25 cellular contexts compared by ENCODE assay signal in the genomic region with DNA sequence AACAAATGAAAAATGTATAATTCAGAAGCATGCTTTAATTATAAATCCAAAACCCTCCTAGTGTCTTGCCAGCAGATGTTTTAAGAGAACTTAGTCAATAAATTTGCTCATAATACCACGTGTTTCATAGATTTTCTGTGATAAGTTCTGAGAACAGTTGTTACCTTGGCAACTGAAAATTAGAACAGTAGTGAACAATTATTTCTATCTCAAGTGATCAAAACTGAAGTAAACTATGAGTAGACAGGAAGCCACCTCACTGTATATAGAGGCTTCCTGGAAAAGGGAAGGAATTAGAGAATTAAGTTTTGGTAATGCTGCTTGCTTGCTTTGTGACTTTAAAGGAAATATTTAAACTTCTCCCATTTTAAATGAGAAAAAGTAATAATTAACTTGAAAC.
"Had no signal": no experiment of that assay in that cellular context is flagged by ENCODE, and none has a peak within 500 bp of the region (broad histone marks: within the 10 kb centered on the region; RNA-seq: fewer than 3 reads in every experiment).

No MANE protein-coding gene starts in this region.

- H3K4me3 ChIP-seq: gastrocnemius medialis, heart left ventricle, hepatocyte, lung, ovary, psoas muscle, sigmoid colon, testis, tibial artery had no signal

- H3K9me3 ChIP-seq: gastrocnemius medialis, heart left ventricle, ovary, psoas muscle, sigmoid colon, testis, tibial artery had no signal

- H3K27me3 ChIP-seq: gastrocnemius medialis, heart left ventricle, hepatocyte, sigmoid colon, testis, tibial artery had no signal

- ATAC-seq: gastrocnemius medialis; heart left ventricle; left lobe of liver; natural killer cell; psoas muscle; right cardiac atrium; stimulated activated effector memory CD8-positive, alpha-beta T cell treated with anti-CD3 and anti-CD28 coated beads, Interleukin-12 subunit alpha, Interleukin-12 subunit beta, amount 100 ng/mL, for 72 hours; stimulated activated naive CD8-positive, alpha-beta T cell treated with anti-CD3 and anti-CD28 coated beads, Interleukin-15, Interleukin-2, amounts not matched to agents 100 U/mL and 50 U/mL, for 24 hours had no signal

- H3K79me2 ChIP-seq: hepatocyte had no signal

- H3K36me3 ChIP-seq: gastrocnemius medialis, heart left ventricle, ovary, sigmoid colon, tibial artery had no signal

- FAIRE-seq: kidney had no signal

- H3K27ac Mint-ChIP-seq: dendritic cell treated with granulocyte-macrophage colony-stimulating factor and Interleukin-4, amounts not matched to agents 40 ng/mL and 50 ng/mL, for 4 days; memory B cell; natural killer cell; stimulated activated effector memory CD8-positive, alpha-beta T cell treated with anti-CD3 and anti-CD28 coated beads, Interleukin-12 subunit alpha, Interleukin-12 subunit beta, amount 100 ng/mL, for 72 hours; type B pancreatic cell had no signal

- H2AFZ ChIP-seq: hepatocyte had no signal

- H3K27ac ChIP-seq: gastrocnemius medialis, heart left ventricle, hepatocyte, ovary, psoas muscle, sigmoid colon, testis, tibial artery had no signal

- H3K4me1 ChIP-seq: gastrocnemius medialis, psoas muscle, sigmoid colon, testis had no signal

- H3K4me1 Mint-ChIP-seq: natural killer cell; stimulated activated effector memory CD8-positive, alpha-beta T cell treated with anti-CD3 and anti-CD28 coated beads, Interleukin-12 subunit alpha, Interleukin-12 subunit beta, amount 100 ng/mL, for 72 hours had no signal

- H3K4me2 ChIP-seq: hepatocyte had no signal

- DNase-seq: effector memory CD4-positive, alpha-beta T cell; foreskin fibroblast; gastrocnemius medialis; heart left ventricle; kidney; natural killer cell; occipital lobe; ovary; posterior cingulate gyrus; psoas muscle; right cardiac atrium; sigmoid colon; stimulated activated CD4-positive, alpha-beta T cell treated with anti-CD3 and anti-CD28 coated beads, Interleukin-2, amount 100 ng/mL, for 24 hours; stimulated activated CD4-positive, alpha-beta T cell treated with anti-CD3 and anti-CD28 coated beads, Interleukin-4, amount 100 ng/mL, for 24 hours; stimulated activated naive CD8-positive, alpha-beta T cell treated with anti-CD3 and anti-CD28 coated beads, Interleukin-15, Interleukin-2, amounts not matched to agents 100 U/mL and 50 U/mL, for 24 hours; substantia nigra; testis; tibial artery had no signal

- H3K27me3 Mint-ChIP-seq: dendritic cell treated with granulocyte-macrophage colony-stimulating factor and Interleukin-4, amounts not matched to agents 40 ng/mL and 50 ng/mL, for 4 days; memory B cell; type B pancreatic cell had no signal

- H3K9me3 Mint-ChIP-seq: dendritic cell treated with granulocyte-macrophage colony-stimulating factor and Interleukin-4, amounts not matched to agents 40 ng/mL and 50 ng/mL, for 4 days had no signal

- H3K4me3 Mint-ChIP-seq: dendritic cell treated with granulocyte-macrophage colony-stimulating factor and Interleukin-4, amounts not matched to agents 40 ng/mL and 50 ng/mL, for 4 days; memory B cell; natural killer cell; stimulated activated effector memory CD8-positive, alpha-beta T cell treated with anti-CD3 and anti-CD28 coated beads, Interleukin-12 subunit alpha, Interleukin-12 subunit beta, amount 100 ng/mL, for 72 hours; type B pancreatic cell had no signal
